In genomic region chr2:3461781-3462492, GRCh38 we compare ENCODE assay signal across 8 cellular contexts. TPM values are rescaled to one million over a fixed set of nuclear protein-coding genes. Genes with fewer than 3 reads are reported as not detected.
A peak's percentile ranks its signal among the peaks of the same experiment; 100 is the strongest.
DNase-seq lines count a peak whose midpoint lies in the region; ATAC-seq, FAIRE-seq and TF ChIP-seq lines count a peak whose summit lies in the region.

No MANE protein-coding gene starts in this region.

- H3K14ac ChIP-seq in H9 (ENCODE audit: insufficient read depth, low read length) = no peak overlapping the region

- H2BK20ac ChIP-seq in H9 (ENCODE audit: low read depth, low read length, poor library complexity, severe bottlenecking) = no peak overlapping the region

- ATAC-seq in mucosa of descending colon = peak; percentile 48

- H3K23me2 ChIP-seq in H9 (ENCODE audit: insufficient read length, low read depth, low read length, poor library complexity, severe bottlenecking) = no peaks in the 10 kb centered on the region

- H3K9ac ChIP-seq in H9 (ENCODE audit: extremely low read depth, insufficient read length, low read length) = no peak overlapping the region
- no peak overlapping the region for H3K9ac ChIP-seq in KMS-11

- no peaks in the 10 kb centered on the region for H3K27me3 Mint-ChIP-seq in H9 (ENCODE audit: low read depth)

- H3K4me1 ChIP-seq in H9 (ENCODE audit: insufficient read depth, low read length) (no peaks in the 10 kb centered on the region), KMS-11 (ENCODE audit: low read depth, poor library complexity, severe bottlenecking) (peaks cover 8% of the 10 kb centered on the region), mucosa of descending colon (ENCODE audit: low read depth) (no peaks in the 10 kb centered on the region)

- WGBS in H9 (ENCODE audit: extremely low coverage, insufficient read length, low lambda C conversion rate) = no CpG with 5 or more reads among the region's 12 CpGs

- H2BK12ac ChIP-seq in H9 (ENCODE audit: insufficient read length, low read depth, low read length) = no peak overlapping the region

- H3K36me3 ChIP-seq in KMS-11 (ENCODE audit: insufficient read depth) (no peaks in the 10 kb centered on the region), mucosa of descending colon (ENCODE audit: low read depth) (peaks cover 3% of the 10 kb centered on the region)

- H4K5ac ChIP-seq in H9 (ENCODE audit: insufficient read length, low read depth, low read length) = no peak overlapping the region

- no peak overlapping the region for H2BK15ac ChIP-seq in H9 (ENCODE audit: low read depth, low read length)

- H3K4me2 ChIP-seq in H9 (ENCODE audit: insufficient read depth, insufficient read length, low read length) (no peak overlapping the region), KMS-11 (no peak overlapping the region)

- H2AK5ac ChIP-seq in H9 (ENCODE audit: insufficient read length, low read length) = no peak overlapping the region

- no peaks in the 10 kb centered on the region for H3K79me1 ChIP-seq in H9 (ENCODE audit: insufficient read depth, low read depth, low read length, poor library complexity, severe bottlenecking)

- H3K27ac ChIP-seq in H9 (ENCODE audit: insufficient read length, low read depth, low read length) (no peak overlapping the region), KMS-11 (no peak overlapping the region)

- FAIRE-seq in endometrium (lab: Jason Lieb, UNC) = peak; percentile 94

- no peaks in the 10 kb centered on the region for H4K20me1 ChIP-seq in H9 (ENCODE audit: control insufficient read depth, insufficient read depth, insufficient read length)
- no peaks in the 10 kb centered on the region for H4K20me1 ChIP-seq in KMS-11 (ENCODE audit: insufficient read depth)

- no peak overlapping the region for H3K56ac ChIP-seq in H9 (ENCODE audit: insufficient read length, low read depth, low read length)

- H3T11ph ChIP-seq in H9 (ENCODE audit: low read length) = no peak overlapping the region

- intact Hi-C loops in mucosa of descending colon (cut with DNase I, micrococcal nuclease) = no loop called here

- TF ChIP-seq CTCF in AG09319 (IDR thresholded peaks at IDR 0.05; ENCODE audit: low read depth, low read length) = peak; percentile 89
- peak; percentile 92 for TF ChIP-seq CTCF in GM12801 (IDR thresholded peaks at IDR 0.05; ENCODE audit: extremely low read depth, insufficient read length)
- peak; percentile 90 for TF ChIP-seq CTCF in H9 (conservative IDR thresholded peaks at IDR 0.05)
- peak; percentile 70 for TF ChIP-seq CTCF in KMS-11 (conservative IDR thresholded peaks at IDR 0.05; ENCODE audit: low read depth, low read length)
- TF ChIP-seq CTCF in mucosa of descending colon (IDR thresholded peaks at IDR 0.05) = peak; percentile 81

- H2BK120ac ChIP-seq in H9 (ENCODE audit: low read depth, low read length, poor library complexity, severe bottlenecking) = no peak overlapping the region

- no peak overlapping the region for H2AFZ ChIP-seq in H9 (ENCODE audit: low read length)
- H2AFZ ChIP-seq in KMS-11 (ENCODE audit: low read depth) = no peak overlapping the region

- H3K9me3 ChIP-seq in H9 (ENCODE audit: control insufficient read depth, low read depth, low read length) = no peaks in the 10 kb centered on the region
- H3K9me3 ChIP-seq in mucosa of descending colon = no peaks in the 10 kb centered on the region

- no peaks in the 10 kb centered on the region for H3K27me3 ChIP-seq in H9 (ENCODE audit: insufficient read depth, low read length)
- H3K27me3 ChIP-seq in KMS-11 (ENCODE audit: insufficient read depth, low read depth) = no peaks in the 10 kb centered on the region

- H3K4me3 Mint-ChIP-seq in H9 = peak overlapping the region in 1 of 2 experiments; percentile 22; a peak in 1 of 5 replicates

- no peaks in the 10 kb centered on the region for H3K9me3 Mint-ChIP-seq in H9

- no peak overlapping the region for H4K91ac ChIP-seq in H9 (ENCODE audit: insufficient read length, low read depth, low read length)

- no peak overlapping the region for H2BK5ac ChIP-seq in H9 (ENCODE audit: insufficient read length, low read length)

- no peaks in the 10 kb centered on the region for H3K79me2 ChIP-seq in H9 (ENCODE audit: insufficient read depth, low read length)
- H3K79me2 ChIP-seq in KMS-11 (ENCODE audit: insufficient read depth, low read depth) = no peaks in the 10 kb centered on the region

- H3K4me1 Mint-ChIP-seq in H9 = peaks cover 18 to 31% of the 10 kb centered on the region in 2 experiments

- H4K8ac ChIP-seq in H9 (replicated peaks; ENCODE audit: insufficient read length, low read depth, low read length) = no peak overlapping the region

- in situ Hi-C loops in SK-MEL-5 (cut with HindIII; ENCODE audit: low pct_unique_long_range_greater_than_20kb, low sequenced_read_pairs) = no loop called here

- no peak overlapping the region for H3K23ac ChIP-seq in H9 (ENCODE audit: insufficient read length, low read depth, low read length)

- H3K36me3 Mint-ChIP-seq in H9 (ENCODE audit: insufficient read depth in 1 of 3, low read depth in 3 of 3) = peaks cover 6 to 20% (median 19%) of the 10 kb centered on the region in 3 experiments; a peak in 6 of 7 replicates

- DNase-seq in AG09319 (ENCODE audit: extremely low read depth, low read depth) = no peak
- DNase-seq in H9 = no peak
- peak; percentile 74 for DNase-seq in SK-MEL-5 (ENCODE audit: low read depth, low spot score)
- DNase-seq in mucosa of descending colon = peak in 1 of 3 donors; percentile 67
- no peak for DNase-seq in NK-92 (lab: John Stamatoyannopoulos, UW; ENCODE audit: unreplicated experiment)

- peak overlapping the region; percentile 55 to 93 (median 66); a peak in 5 of 7 replicates for H3K27ac Mint-ChIP-seq in H9

- H3K4ac ChIP-seq in H9 (ENCODE audit: low read depth, low read length) = no peak overlapping the region

- H3K4me3 ChIP-seq in KMS-11 (IDR thresholded peaks at IDR 0.05; ENCODE audit: insufficient read depth, low read depth, low read length) = no peak overlapping the region
- no peak overlapping the region for H3K4me3 ChIP-seq in mucosa of descending colon

- H3K18ac ChIP-seq in H9 (ENCODE audit: insufficient read length, low read depth, low read length) = no peak overlapping the region

RNA-seq across cellular contexts. Expression of gene ADI1, which starts 57.4 kb away (rescaled TPM):
- total RNA-seq in H9 (2021) (23.4 and 25.4 TPM in 2 replicates), mucosa of descending colon (10 to 100 TPM; 59.3 to 91.5 (median 70.4) TPM)
- total RNA-seq in SK-MEL-5 (2014; rRNA removed; shearing (Covaris generic)) = 63.4 and 68.1 TPM in 2 replicates
- polyA plus RNA-seq in SK-MEL-5 (2015; cell fraction: cytosol; rRNA removed) = 59.8 and 67.8 TPM in 2 replicates
- polyA plus RNA-seq in SK-MEL-5 (2015; cell fraction: nucleus; rRNA removed) = 18.0 and 20.8 TPM in 2 replicates
